8 cellular contexts compared by ENCODE assay signal in the genomic region with DNA sequence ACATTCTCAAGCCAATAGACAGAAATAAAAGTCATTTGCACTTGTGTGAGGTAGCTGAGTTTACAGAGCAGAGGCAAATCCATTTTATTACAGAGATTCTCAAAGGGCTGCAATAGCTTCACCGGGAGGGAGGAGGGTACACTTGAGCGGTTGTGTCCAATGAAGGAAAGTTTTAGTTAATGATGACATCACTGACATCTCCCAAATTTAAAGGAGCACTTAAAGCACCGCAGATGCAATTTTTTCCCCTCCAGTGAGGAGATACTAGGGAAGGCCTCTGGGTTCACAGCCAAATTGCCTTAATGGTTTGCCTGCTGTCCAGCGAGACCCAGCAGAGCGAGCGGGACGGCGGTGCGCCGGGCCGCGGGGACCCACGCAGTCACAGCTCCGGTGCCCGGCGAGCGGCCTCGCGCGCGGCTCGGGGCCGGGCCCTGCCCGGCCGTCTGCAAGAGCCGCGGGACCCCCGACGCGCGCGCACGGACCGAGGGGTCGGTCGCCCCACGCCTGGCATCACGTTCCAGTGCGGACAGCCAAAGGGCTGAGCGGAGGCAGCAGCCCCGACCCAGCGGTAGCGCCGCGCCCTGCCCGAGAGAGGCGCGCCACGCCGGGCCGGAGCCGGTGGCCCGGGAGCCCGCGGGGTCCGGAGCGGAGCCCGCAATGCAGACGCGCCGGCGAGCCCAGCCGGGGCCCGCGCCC. TPM values are rescaled to one million over a fixed set of nuclear protein-coding genes. Genes with fewer than 3 reads are reported as not detected.
DNase-seq lines count a peak whose midpoint lies in the region; ATAC-seq, FAIRE-seq and TF ChIP-seq lines count a peak whose summit lies in the region.

No MANE protein-coding gene starts in this region.

- no peaks in the 10 kb centered on the region for H3K9me3 ChIP-seq in CD8-positive, alpha-beta memory T cell (ENCODE audit: low read length)
- H3K9me3 ChIP-seq in adrenal gland (replicated peaks in 1 of 3) = no peaks in the 10 kb centered on the region
- no peaks in the 10 kb centered on the region for H3K9me3 ChIP-seq in keratinocyte (ENCODE audit: control insufficient read depth, low read depth, low read length)

- POLR2A ChIA-PET in CD8-positive, alpha-beta memory T cell (lab: Charles Lee) = no interaction called here

- CTCF ChIA-PET in CD8-positive, alpha-beta memory T cell (lab: Charles Lee) = no interaction called here

- WGBS in adrenal gland, 4 donors = 1 to 18% (median 7%) methylated on average over 3 to 65 of the region's 65 CpGs

- H3K9ac ChIP-seq in keratinocyte (ENCODE audit: control insufficient read depth, extremely low read depth, insufficient read depth, low read length) = no peak overlapping the region

- dilution Hi-C loops in keratinocyte (cut with MboI; ENCODE audit: extremely low pct_ligation_motif_present, low sequenced_read_pairs) = no loop called here

- H3K4me3 Mint-ChIP-seq in CD8-positive, alpha-beta memory T cell = peak overlapping the region; percentile 81 to 94 (median 87)
- H3K4me3 Mint-ChIP-seq in stimulated activated naive B cell treated with anti-CD40 and anti-IgM and Interleukin-4, amounts not matched to agents 10 μg/mL and 1 μg/mL and 100 μg/mL, for 72 hours = peak overlapping the region; percentile 57 to 71

- peaks cover 6% of the 10 kb centered on the region for H3K4me1 ChIP-seq in CD8-positive, alpha-beta memory T cell (ENCODE audit: insufficient read depth, low read length)
- H3K4me1 ChIP-seq in adrenal gland (replicated peaks in 1 of 2) = peaks cover 4 to 7% of the 10 kb centered on the region in 2 donors
- no peaks in the 10 kb centered on the region for H3K4me1 ChIP-seq in keratinocyte (ENCODE audit: control insufficient read depth, extremely low read depth, insufficient read depth, low read length)

- ATAC-seq in HG02870 (IDR thresholded peaks at IDR 0.05; ENCODE audit: unreplicated experiment) (peak; percentile 11), HG02840 (IDR thresholded peaks at IDR 0.05; ENCODE audit: low FRiP score, unreplicated experiment) (no peak)
- peak; percentile 3 to 10 for ATAC-seq in stimulated activated naive B cell treated with anti-CD40 and anti-IgM and Interleukin-4, amounts not matched to agents 10 μg/mL and 1 μg/mL and 100 μg/mL, for 72 hours (replicated peaks)

- H3K27me3 Mint-ChIP-seq in CD8-positive, alpha-beta memory T cell = peaks cover 11 to 12% of the 10 kb centered on the region in 2 donors
- H3K27me3 Mint-ChIP-seq in stimulated activated naive B cell treated with anti-CD40 and anti-IgM and Interleukin-4, amounts not matched to agents 10 μg/mL and 1 μg/mL and 100 μg/mL, for 72 hours = peaks cover 18 to 20% of the 10 kb centered on the region in 2 donors

- H3K4me3 ChIP-seq in CD8-positive, alpha-beta memory T cell (ENCODE audit: low read length) = no peak overlapping the region
- H3K4me3 ChIP-seq in adrenal gland (peak overlapping the region in 1 of 4 donors; percentile 84), keratinocyte (ENCODE audit: control insufficient read depth in 2 of 3, extremely low read depth in 1 of 3, insufficient read depth in 2 of 3, low read depth in 1 of 3, low read length in 3 of 3) (peak overlapping the region in 1 of 3 experiments; percentile 40)

- H3K27ac Mint-ChIP-seq in CD8-positive, alpha-beta memory T cell = peak overlapping the region in 7 of 8 donors; percentile 29 to 89 (median 72)
- no peak overlapping the region for H3K27ac Mint-ChIP-seq in stimulated activated naive B cell treated with anti-CD40 and anti-IgM and Interleukin-4, amounts not matched to agents 10 μg/mL and 1 μg/mL and 100 μg/mL, for 72 hours

- no peaks in the 10 kb centered on the region for H3K27me3 ChIP-seq in CD8-positive, alpha-beta memory T cell (ENCODE audit: insufficient read depth, low read length, poor library complexity, severe bottlenecking)
- no peaks in the 10 kb centered on the region for H3K27me3 ChIP-seq in adrenal gland
- peaks cover 8% of the 10 kb centered on the region for H3K27me3 ChIP-seq in keratinocyte (ENCODE audit: control insufficient read depth, extremely low read depth, insufficient read depth, low read length)

- H3K9me3 Mint-ChIP-seq in CD8-positive, alpha-beta memory T cell = peaks cover 0 to 4% (median 0%) of the 10 kb centered on the region in 5 donors
- peaks cover 0 to 3% of the 10 kb centered on the region in 2 donors for H3K9me3 Mint-ChIP-seq in stimulated activated naive B cell treated with anti-CD40 and anti-IgM and Interleukin-4, amounts not matched to agents 10 μg/mL and 1 μg/mL and 100 μg/mL, for 72 hours

- intact Hi-C loops in adrenal gland (cut with DNase I) = loop anchor here in 1 of 2 donors (5.0 kb wide), 1 partner anchor 217 kb away; no protein-coding TSS in a partner anchor

- H4K20me1 ChIP-seq in keratinocyte (ENCODE audit: control insufficient read depth, extremely low read depth, insufficient read depth, low read length) = no peaks in the 10 kb centered on the region

- TF ChIP-seq CTCF in adrenal gland (IDR thresholded peaks at IDR 0.05) (no peak), keratinocyte (optimal IDR thresholded peaks at IDR 0.05 in 1 of 3, IDR thresholded peaks at IDR 0.05 in 1 of 3, conservative IDR thresholded peaks at IDR 0.05 in 1 of 3; ENCODE audit: extremely low read depth in 1 of 3, insufficient read depth in 2 of 3, low read length in 3 of 3) (no peak)

- H3K79me2 ChIP-seq in keratinocyte (ENCODE audit: control insufficient read depth, insufficient read depth, low read length) = no peaks in the 10 kb centered on the region

- no peak for TF ChIP-seq POLR2A in adrenal gland (IDR thresholded peaks at IDR 0.05)

- no peak overlapping the region for H2AFZ ChIP-seq in keratinocyte (ENCODE audit: control insufficient read depth, low read length)

- DNase-seq in CD8-positive, alpha-beta memory T cell = no peak
- DNase-seq in adrenal gland = peak in 4 of 7 donors; percentile 3 to 29 (median 18)
- no peak for DNase-seq in keratinocyte (ENCODE audit: low read depth, low spot score)
- no peak for DNase-seq in stimulated activated naive B cell treated with anti-CD40 and anti-IgM and Interleukin-4, amounts not matched to agents 10 μg/mL and 1 μg/mL and 100 μg/mL, for 72 hours
- no peak for DNase-seq in stimulated activated CD4-positive, alpha-beta T cell treated with anti-CD3 and anti-CD28 coated beads, Interleukin-2, amount 100 ng/mL, for 48 hours
- DNase-seq in stimulated activated CD4-positive, alpha-beta T cell treated with anti-CD3 and anti-CD28 coated beads, Interleukin-4, amount 100 ng/mL, for 4 hours = no peak

- H3K36me3 Mint-ChIP-seq in CD8-positive, alpha-beta memory T cell = peaks cover 0 to 4% (median 2%) of the 10 kb centered on the region in 3 donors
- H3K36me3 Mint-ChIP-seq in stimulated activated naive B cell treated with anti-CD40 and anti-IgM and Interleukin-4, amounts not matched to agents 10 μg/mL and 1 μg/mL and 100 μg/mL, for 72 hours = peaks cover 0 to 5% of the 10 kb centered on the region in 2 donors

- H3K36me3 ChIP-seq in CD8-positive, alpha-beta memory T cell (ENCODE audit: insufficient read depth, low read length) = no peaks in the 10 kb centered on the region
- H3K36me3 ChIP-seq in adrenal gland (replicated peaks in 1 of 2) (no peaks in the 10 kb centered on the region), keratinocyte (ENCODE audit: control insufficient read depth in 2 of 2, extremely low read depth in 1 of 2, insufficient read depth in 2 of 2, low read length in 2 of 2) (no peaks in the 10 kb centered on the region)

- no peaks in the 10 kb centered on the region for H3K9me1 ChIP-seq in keratinocyte (ENCODE audit: control insufficient read depth, extremely low read depth, insufficient read depth, low read length)

- no peak overlapping the region for H3K27ac ChIP-seq in CD8-positive, alpha-beta memory T cell (ENCODE audit: low read depth, low read length)
- peak overlapping the region in 2 of 5 donors; percentile 5 to 92 for H3K27ac ChIP-seq in adrenal gland
- H3K27ac ChIP-seq in keratinocyte (ENCODE audit: control insufficient read depth, insufficient read depth, low read length) = no peak overlapping the region

- H3K4me2 ChIP-seq in keratinocyte (ENCODE audit: control insufficient read depth, extremely low read depth, insufficient read depth, low read depth, low read length) = peak overlapping the region; percentile 63

- no peak for FAIRE-seq in keratinocyte (lab: Jason Lieb, UNC)

- H3K4me1 Mint-ChIP-seq in CD8-positive, alpha-beta memory T cell = peaks cover 12 to 20% (median 14%) of the 10 kb centered on the region in 3 donors
- peaks cover 5 to 12% of the 10 kb centered on the region in 2 donors for H3K4me1 Mint-ChIP-seq in stimulated activated naive B cell treated with anti-CD40 and anti-IgM and Interleukin-4, amounts not matched to agents 10 μg/mL and 1 μg/mL and 100 μg/mL, for 72 hours

RNA-seq across cellular contexts. Expression of a gene that starts 0.7 kb away (rescaled TPM):
- total RNA-seq in CD8-positive, alpha-beta memory T cell = 1 to 10 TPM; 1.7 to 2.0 TPM
- polyA plus RNA-seq in CD8-positive, alpha-beta memory T cell = 0.84 TPM
- total RNA-seq in adrenal gland = 1 to 10 TPM in 7 of 8 donors, under 1 TPM in 1; 0.67 to 4.0 (median 1.9) TPM
- polyA plus RNA-seq in adrenal gland (1 to 10 TPM in 1 of 3 donors, under 1 TPM in 2; 0.44 to 1.5 (median 0.64) TPM), keratinocyte (0.01 to 0.08 TPM (median 0.01 TPM) in 3 replicates)
- polyA plus RNA-seq in keratinocyte (2011; ENCODE audit: low read depth) = 0.05 TPM
- polyA plus RNA-seq in keratinocyte (2011; cell fraction: cytosol; rRNA removed) = 0.01 and 0.04 TPM in 2 replicates
- polyA plus RNA-seq in keratinocyte (2011; cell fraction: nucleus; rRNA removed) = 0.15 and 0.24 TPM in 2 replicates
- 0.02 and 0.14 TPM in 2 replicates for polyA plus RNA-seq in keratinocyte (2012; ENCODE audit: low replicate concordance)
- polyA minus RNA-seq in keratinocyte = 0.03 to 0.26 TPM in 2 of 3 replicates, not detected in the other
- not detected for polyA minus RNA-seq in keratinocyte (2011; cell fraction: cytosol; rRNA and poly(A)+ RNA removed)
- 0.11 TPM in 1 of 2 replicates, not detected in the other for polyA minus RNA-seq in keratinocyte (2011; cell fraction: nucleus; rRNA and poly(A)+ RNA removed)

Comparison
In these comparisons a context has a peak if more than half of its experiments do, and no peak if none do; other contexts are left out.
1. DNase-seq: peak in adrenal gland (4 of 7); none in CD8-positive, alpha-beta memory T cell (0 of 5), keratinocyte (single experiment), stimulated activated naive B cell treated with anti-CD40 and anti-IgM and Interleukin-4, amounts not matched to agents 10 μg/mL and 1 μg/mL and 100 μg/mL, for 72 hours (single experiment), stimulated activated CD4-positive, alpha-beta T cell treated with anti-CD3 and anti-CD28 coated beads, Interleukin-2, amount 100 ng/mL, for 48 hours (0 of 2) and stimulated activated CD4-positive, alpha-beta T cell treated with anti-CD3 and anti-CD28 coated beads, Interleukin-4, amount 100 ng/mL, for 4 hours (0 of 2).